8 cellular contexts compared by ENCODE assay signal in the genomic region with DNA sequence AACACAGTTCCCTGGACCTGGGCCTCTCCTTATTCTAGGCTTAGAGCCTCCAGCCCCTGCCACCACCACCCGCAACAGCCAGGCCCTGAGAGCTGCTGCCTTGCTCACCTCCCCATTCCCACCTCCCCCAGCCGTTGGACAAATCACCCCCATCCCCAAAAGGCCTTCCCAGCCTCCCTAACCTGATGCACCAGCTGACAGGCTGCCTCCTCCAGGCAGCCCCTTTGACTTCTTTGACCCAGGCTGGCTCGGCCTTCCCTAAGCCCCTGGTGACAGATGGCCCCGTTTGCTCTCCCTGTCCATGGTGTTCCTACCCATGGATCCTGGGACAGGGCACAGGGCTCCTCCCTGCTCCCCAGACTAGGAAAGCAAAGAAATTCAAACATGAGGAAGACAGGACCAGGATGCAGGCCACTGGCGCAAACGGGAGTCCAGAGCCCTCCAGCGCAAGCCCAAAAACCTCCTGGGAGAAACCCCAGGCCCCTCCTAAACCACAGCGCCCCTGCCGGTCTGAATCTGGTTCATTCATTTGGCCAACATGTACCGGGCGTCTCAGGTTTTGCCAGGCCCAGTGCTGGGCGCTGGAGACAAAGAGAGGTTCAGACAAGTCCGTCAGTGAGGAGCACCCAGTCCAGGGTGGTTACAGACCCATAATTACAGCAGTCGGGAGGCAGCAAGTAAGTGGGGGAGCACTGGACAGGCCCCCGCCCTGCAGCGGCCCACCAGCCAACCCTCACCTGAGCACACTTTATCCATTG. TPM values are rescaled to one million over a fixed set of nuclear protein-coding genes. Genes with fewer than 3 reads are reported as not detected.
DNase-seq lines count a peak whose midpoint lies in the region; ATAC-seq, FAIRE-seq and TF ChIP-seq lines count a peak whose summit lies in the region.

No MANE protein-coding gene starts in this region.

- peaks cover 29% of the 10 kb centered on the region for H3K4me1 Mint-ChIP-seq in activated CD8-positive, alpha-beta memory T cell treated with anti-CD3 and anti-CD28 coated beads, Interleukin-2, amount 10 ng/mL, durations not matched to agents 7 days and 5 days
- H3K4me1 Mint-ChIP-seq in activated T-helper 1 cell treated with anti-CD3 and anti-CD28 coated beads, Interleukin-12 subunit alpha, Interleukin-12 subunit beta, Interleukin-2, Interleukin-4 antibody, amounts not matched to agents 30 ng/mL and 10 ng/mL and 1 ng/mL, durations not matched to agents 14 hours and 24 hours and 36 hours (ENCODE audit: low read depth): peaks cover 19% of the 10 kb centered on the region

- peak overlapping the region; percentile 86 for H3K27ac Mint-ChIP-seq in activated CD8-positive, alpha-beta memory T cell treated with anti-CD3 and anti-CD28 coated beads, Interleukin-2, amount 10 ng/mL, durations not matched to agents 7 days and 5 days
- peak overlapping the region; percentile 65 for H3K27ac Mint-ChIP-seq in activated T-helper 1 cell treated with anti-CD3 and anti-CD28 coated beads, Interleukin-12 subunit alpha, Interleukin-12 subunit beta, Interleukin-2, Interleukin-4 antibody, amounts not matched to agents 30 ng/mL and 10 ng/mL and 1 ng/mL, durations not matched to agents 14 hours and 24 hours and 36 hours

- peaks cover 16 to 18% of the 10 kb centered on the region in 2 experiments for H3K36me3 ChIP-seq in keratinocyte (ENCODE audit: control insufficient read depth in 2 of 2, extremely low read depth in 1 of 2, insufficient read depth in 2 of 2, low read length in 2 of 2)
- peaks cover 11% of the 10 kb centered on the region for H3K36me3 ChIP-seq in thoracic aorta

- H3K9me1 ChIP-seq in keratinocyte (ENCODE audit: control insufficient read depth, extremely low read depth, insufficient read depth, low read length): peaks cover 10% of the 10 kb centered on the region

- H3K4me3 ChIP-seq in keratinocyte (ENCODE audit: control insufficient read depth in 2 of 3, extremely low read depth in 1 of 3, insufficient read depth in 2 of 3, low read depth in 1 of 3, low read length in 3 of 3) (no peak overlapping the region), thoracic aorta (peak overlapping the region; percentile 90)

- no peak for ATAC-seq in activated CD8-positive, alpha-beta memory T cell treated with anti-CD3 and anti-CD28 coated beads, Interleukin-2, amount 10 ng/mL, durations not matched to agents 7 days and 5 days
- ATAC-seq in thoracic aorta (ENCODE audit: insufficient number of reproducible peaks, low FRiP score, low read depth) (no peak), GM19324 (IDR thresholded peaks at IDR 0.05; ENCODE audit: low FRiP score, unreplicated experiment) (no peak)

- no peak overlapping the region for H3K27ac ChIP-seq in keratinocyte (ENCODE audit: control insufficient read depth, insufficient read depth, low read length)
- peak overlapping the region; percentile 37 to 54 for H3K27ac ChIP-seq in thoracic aorta

- H3K27me3 Mint-ChIP-seq in activated CD8-positive, alpha-beta memory T cell treated with anti-CD3 and anti-CD28 coated beads, Interleukin-2, amount 10 ng/mL, durations not matched to agents 7 days and 5 days: no peaks in the 10 kb centered on the region
- no peaks in the 10 kb centered on the region for H3K27me3 Mint-ChIP-seq in activated T-helper 1 cell treated with anti-CD3 and anti-CD28 coated beads, Interleukin-12 subunit alpha, Interleukin-12 subunit beta, Interleukin-2, Interleukin-4 antibody, amounts not matched to agents 30 ng/mL and 10 ng/mL and 1 ng/mL, durations not matched to agents 14 hours and 24 hours and 36 hours (ENCODE audit: insufficient read depth)

- H3K9me3 ChIP-seq in keratinocyte (ENCODE audit: control insufficient read depth, low read depth, low read length) (no peaks in the 10 kb centered on the region), thoracic aorta (no peaks in the 10 kb centered on the region)

- peak overlapping the region; percentile 88 for H3K4me3 Mint-ChIP-seq in activated CD8-positive, alpha-beta memory T cell treated with anti-CD3 and anti-CD28 coated beads, Interleukin-2, amount 10 ng/mL, durations not matched to agents 7 days and 5 days
- H3K4me3 Mint-ChIP-seq in activated T-helper 1 cell treated with anti-CD3 and anti-CD28 coated beads, Interleukin-12 subunit alpha, Interleukin-12 subunit beta, Interleukin-2, Interleukin-4 antibody, amounts not matched to agents 30 ng/mL and 10 ng/mL and 1 ng/mL, durations not matched to agents 14 hours and 24 hours and 36 hours: peak overlapping the region; percentile 89

- H2AFZ ChIP-seq in keratinocyte (ENCODE audit: control insufficient read depth, low read length): no peak overlapping the region

- peaks cover 20% of the 10 kb centered on the region for H3K4me1 ChIP-seq in keratinocyte (ENCODE audit: control insufficient read depth, extremely low read depth, insufficient read depth, low read length)
- peaks cover 32 to 61% of the 10 kb centered on the region in 2 donors for H3K4me1 ChIP-seq in thoracic aorta (ENCODE audit: control insufficient read depth in 1 of 2, low read depth in 2 of 2)

- H3K27me3 ChIP-seq in keratinocyte (ENCODE audit: control insufficient read depth, extremely low read depth, insufficient read depth, low read length) (peaks cover 8% of the 10 kb centered on the region), thoracic aorta (replicated peaks; ENCODE audit: insufficient read depth) (no peaks in the 10 kb centered on the region)

- peak overlapping the region; percentile 83 for H3K9ac ChIP-seq in keratinocyte (ENCODE audit: control insufficient read depth, extremely low read depth, insufficient read depth, low read length)

- no peak for DNase-seq in activated CD8-positive, alpha-beta memory T cell treated with anti-CD3 and anti-CD28 coated beads, Interleukin-2, amount 10 ng/mL, durations not matched to agents 7 days and 5 days
- no peak for DNase-seq in activated CD8-positive, alpha-beta memory T cell treated with anti-CD3 and anti-CD28 coated beads, Interleukin-2, amount 50 U/mL, for 4 hours
- DNase-seq in activated T-helper 1 cell treated with anti-CD3 and anti-CD28 coated beads, Interleukin-12 subunit alpha, Interleukin-12 subunit beta, Interleukin-2, Interleukin-4 antibody, amounts not matched to agents 30 ng/mL and 10 ng/mL and 1 ng/mL, durations not matched to agents 14 hours and 24 hours and 36 hours (ENCODE audit: low spot score): no peak
- DNase-seq in keratinocyte (ENCODE audit: low read depth, low spot score) (no peak), thoracic aorta (ENCODE audit: low spot score) (no peak), NOMO-1 treated with DMSO at 0.1 percent for 48 hours (lab: John Stamatoyannopoulos, UW; ENCODE audit: unreplicated experiment) (no peak), RKO (ENCODE audit: low spot score) (no peak)

- peaks cover 25% of the 10 kb centered on the region for H4K20me1 ChIP-seq in keratinocyte (ENCODE audit: control insufficient read depth, extremely low read depth, insufficient read depth, low read length)

- no peak for FAIRE-seq in keratinocyte (lab: Jason Lieb, UNC)

- peaks cover 66% of the 10 kb centered on the region for H3K79me2 ChIP-seq in keratinocyte (ENCODE audit: control insufficient read depth, insufficient read depth, low read length)

- no peaks in the 10 kb centered on the region for H3K9me3 Mint-ChIP-seq in activated CD8-positive, alpha-beta memory T cell treated with anti-CD3 and anti-CD28 coated beads, Interleukin-2, amount 10 ng/mL, durations not matched to agents 7 days and 5 days (ENCODE audit: low read depth)
- no peaks in the 10 kb centered on the region for H3K9me3 Mint-ChIP-seq in activated T-helper 1 cell treated with anti-CD3 and anti-CD28 coated beads, Interleukin-12 subunit alpha, Interleukin-12 subunit beta, Interleukin-2, Interleukin-4 antibody, amounts not matched to agents 30 ng/mL and 10 ng/mL and 1 ng/mL, durations not matched to agents 14 hours and 24 hours and 36 hours

- peaks cover 6% of the 10 kb centered on the region for H3K36me3 Mint-ChIP-seq in activated CD8-positive, alpha-beta memory T cell treated with anti-CD3 and anti-CD28 coated beads, Interleukin-2, amount 10 ng/mL, durations not matched to agents 7 days and 5 days
- peaks cover 8% of the 10 kb centered on the region for H3K36me3 Mint-ChIP-seq in activated T-helper 1 cell treated with anti-CD3 and anti-CD28 coated beads, Interleukin-12 subunit alpha, Interleukin-12 subunit beta, Interleukin-2, Interleukin-4 antibody, amounts not matched to agents 30 ng/mL and 10 ng/mL and 1 ng/mL, durations not matched to agents 14 hours and 24 hours and 36 hours (ENCODE audit: low read depth)

- intact Hi-C loops in activated T-helper 1 cell treated with anti-CD3 and anti-CD28 coated beads, Interleukin-12 subunit alpha, Interleukin-12 subunit beta, Interleukin-2, Interleukin-4 antibody, amounts not matched to agents 30 ng/mL and 10 ng/mL and 1 ng/mL, durations not matched to agents 14 hours and 24 hours and 36 hours (cut with micrococcal nuclease): loop anchor here (10.0 kb wide), 1 partner anchor 522 kb away; a partner anchor contains a TSS

- CTCF ChIA-PET in activated CD8-positive, alpha-beta memory T cell treated with anti-CD3 and anti-CD28 coated beads, Interleukin-2, amount 10 ng/mL, durations not matched to agents 7 days and 5 days (lab: Charles Lee): interaction anchor here (0.8 kb wide), 1 partner anchor 8 kb away, joined by 3 read pairs; a partner anchor contains a TSS

- peak overlapping the region; percentile 90 for H3K4me2 ChIP-seq in keratinocyte (ENCODE audit: control insufficient read depth, extremely low read depth, insufficient read depth, low read depth, low read length)

- no peak for TF ChIP-seq CTCF in keratinocyte (optimal IDR thresholded peaks at IDR 0.05 in 1 of 3, IDR thresholded peaks at IDR 0.05 in 1 of 3, conservative IDR thresholded peaks at IDR 0.05 in 1 of 3; ENCODE audit: extremely low read depth in 1 of 3, insufficient read depth in 2 of 3, low read length in 3 of 3)
- TF ChIP-seq CTCF in thoracic aorta (IDR thresholded peaks at IDR 0.05): no peak

- dilution Hi-C loops in keratinocyte (cut with MboI; ENCODE audit: extremely low pct_ligation_motif_present, low sequenced_read_pairs): no loop called here

RNA-seq across cellular contexts. Expression of a gene that starts 2.4 kb away (rescaled TPM):
- 100 to 1,000 TPM; 178 to 202 TPM for total RNA-seq in activated CD8-positive, alpha-beta memory T cell treated with anti-CD3 and anti-CD28 coated beads, Interleukin-2, amount 10 ng/mL, durations not matched to agents 7 days and 5 days
- total RNA-seq in activated T-helper 1 cell treated with anti-CD3 and anti-CD28 coated beads, Interleukin-12 subunit alpha, Interleukin-12 subunit beta, Interleukin-2, Interleukin-4 antibody, amounts not matched to agents 30 ng/mL and 10 ng/mL and 1 ng/mL, durations not matched to agents 14 hours and 24 hours and 36 hours: 137 and 140 TPM in 2 replicates
- polyA plus RNA-seq in keratinocyte: 82.3 to 102 TPM (median 95.5 TPM) in 3 replicates
- 41.8 TPM for polyA plus RNA-seq in keratinocyte (2011; ENCODE audit: low read depth)
- polyA plus RNA-seq in keratinocyte (2011; cell fraction: cytosol; rRNA removed): 92.7 and 139 TPM in 2 replicates
- polyA plus RNA-seq in keratinocyte (2011; cell fraction: nucleus; rRNA removed): 92.9 and 114 TPM in 2 replicates
- 42.3 and 107 TPM in 2 replicates for polyA plus RNA-seq in keratinocyte (2012; ENCODE audit: low replicate concordance)
- 123 to 292 TPM (median 136 TPM) in 3 replicates for polyA minus RNA-seq in keratinocyte
- polyA minus RNA-seq in keratinocyte (2011; cell fraction: cytosol; rRNA and poly(A)+ RNA removed): 216 TPM
- polyA minus RNA-seq in keratinocyte (2011; cell fraction: nucleus; rRNA and poly(A)+ RNA removed): 38.2 and 40.0 TPM in 2 replicates
- 100 to 1,000 TPM; 158 to 162 TPM for total RNA-seq in thoracic aorta

RNA-seq across cellular contexts. Expression of a gene that starts 7.8 kb away (rescaled TPM):
- total RNA-seq in activated CD8-positive, alpha-beta memory T cell treated with anti-CD3 and anti-CD28 coated beads, Interleukin-2, amount 10 ng/mL, durations not matched to agents 7 days and 5 days: 1 to 10 TPM; 4.9 to 5.5 TPM
- total RNA-seq in activated T-helper 1 cell treated with anti-CD3 and anti-CD28 coated beads, Interleukin-12 subunit alpha, Interleukin-12 subunit beta, Interleukin-2, Interleukin-4 antibody, amounts not matched to agents 30 ng/mL and 10 ng/mL and 1 ng/mL, durations not matched to agents 14 hours and 24 hours and 36 hours: 5.9 and 6.1 TPM in 2 replicates
- polyA plus RNA-seq in keratinocyte: 0.50 to 0.73 TPM (median 0.73 TPM) in 3 replicates
- 0.25 TPM for polyA plus RNA-seq in keratinocyte (2011; ENCODE audit: low read depth)
- polyA plus RNA-seq in keratinocyte (2011; cell fraction: cytosol; rRNA removed): 0.39 and 0.66 TPM in 2 replicates
- 0.53 and 0.95 TPM in 2 replicates for polyA plus RNA-seq in keratinocyte (2011; cell fraction: nucleus; rRNA removed)
- 0.73 and 1.2 TPM in 2 replicates for polyA plus RNA-seq in keratinocyte (2012; ENCODE audit: low replicate concordance)
- 0.96 to 1.8 TPM (median 1.4 TPM) in 3 replicates for polyA minus RNA-seq in keratinocyte
- 2.1 TPM for polyA minus RNA-seq in keratinocyte (2011; cell fraction: cytosol; rRNA and poly(A)+ RNA removed)
- 0.47 and 0.74 TPM in 2 replicates for polyA minus RNA-seq in keratinocyte (2011; cell fraction: nucleus; rRNA and poly(A)+ RNA removed)
- total RNA-seq in thoracic aorta: 1 to 10 TPM; 3.2 to 4.4 TPM

RNA-seq across cellular contexts. Expression of a gene that starts 40.2 kb away (rescaled TPM):
- 100 to 1,000 TPM; 127 to 140 TPM for total RNA-seq in activated CD8-positive, alpha-beta memory T cell treated with anti-CD3 and anti-CD28 coated beads, Interleukin-2, amount 10 ng/mL, durations not matched to agents 7 days and 5 days
- total RNA-seq in activated T-helper 1 cell treated with anti-CD3 and anti-CD28 coated beads, Interleukin-12 subunit alpha, Interleukin-12 subunit beta, Interleukin-2, Interleukin-4 antibody, amounts not matched to agents 30 ng/mL and 10 ng/mL and 1 ng/mL, durations not matched to agents 14 hours and 24 hours and 36 hours: 111 and 113 TPM in 2 replicates
- 33.5 to 63.3 TPM (median 35.3 TPM) in 3 replicates for polyA plus RNA-seq in keratinocyte
- polyA plus RNA-seq in keratinocyte (2011; ENCODE audit: low read depth): 9.6 TPM
- 20.5 and 64.3 TPM in 2 replicates for polyA plus RNA-seq in keratinocyte (2011; cell fraction: cytosol; rRNA removed)
- 31.3 and 53.0 TPM in 2 replicates for polyA plus RNA-seq in keratinocyte (2011; cell fraction: nucleus; rRNA removed)
- polyA plus RNA-seq in keratinocyte (2012; ENCODE audit: low replicate concordance): 30.1 and 57.7 TPM in 2 replicates
- 7.4 to 12.8 TPM (median 12.5 TPM) in 3 replicates for polyA minus RNA-seq in keratinocyte
- 38.8 TPM for polyA minus RNA-seq in keratinocyte (2011; cell fraction: cytosol; rRNA and poly(A)+ RNA removed)
- polyA minus RNA-seq in keratinocyte (2011; cell fraction: nucleus; rRNA and poly(A)+ RNA removed): 9.2 and 11.4 TPM in 2 replicates
- total RNA-seq in thoracic aorta: 100 to 1,000 TPM; 218 to 320 TPM
